ENCODE assay signal across 14 cellular contexts in genomic region chr7:149635561-149636329, GRCh38.
A peak's percentile ranks its signal among the peaks of the same experiment; 100 is the strongest.
DNase-seq lines count a peak whose midpoint lies in the region; ATAC-seq lines count a peak whose summit lies in the region.
"Had no signal": no experiment of that assay in that cellular context is flagged by ENCODE, and none has a peak within 500 bp of the region (broad histone marks: within the 10 kb centered on the region; RNA-seq: fewer than 3 reads in every experiment).

No MANE protein-coding gene starts in this region.

- in situ Hi-C loops in SK-MEL-5 (cut with HindIII; ENCODE audit: low pct_unique_long_range_greater_than_20kb, low sequenced_read_pairs), result no loop called here

- ATAC-seq in GM18502 (IDR thresholded peaks at IDR 0.05; ENCODE audit: poor library complexity, unreplicated experiment) (peak; percentile 63), HG02642 (IDR thresholded peaks at IDR 0.05; ENCODE audit: poor library complexity, unreplicated experiment) (peak; percentile 54), GM21526 (IDR thresholded peaks at IDR 0.05; ENCODE audit: low FRiP score, unreplicated experiment) (no peak), HG03378 (IDR thresholded peaks at IDR 0.05; ENCODE audit: unreplicated experiment) (no peak)

- DNase-seq in SK-MEL-5 (ENCODE audit: low read depth, low spot score), result peak; percentile 75
- peak; percentile 69 for DNase-seq in kidney tubule cell (ENCODE audit: low spot score)
- DNase-seq in RKO (ENCODE audit: low spot score), result no peak
- DNase-seq in COR-L47 (lab: John Stamatoyannopoulos, UW), result no peak
- DNase-seq: activated T-cell treated with anti-CD3 and anti-CD28 coated beads, Interleukin-2, amount 50 U/mL, for 24 hours; CD8-positive, alpha-beta memory T cell; foreskin fibroblast; NCI-H446 treated with DMSO at 0.1 percent for 48 hours; SIG-M5; trophoblast cell had no signal

Comparison
In these comparisons a context has a peak if more than half of its experiments do, and no peak if none do; other contexts are left out.
1. ATAC-seq: peak in GM18502 (single experiment) and HG02642 (single experiment); none in GM21526 (single experiment) and HG03378 (single experiment).
2. DNase-seq: peak in SK-MEL-5 (single experiment) and kidney tubule cell (single experiment); none in RKO (single experiment) and COR-L47 (single experiment).